Comparison of ENCODE assay signal across 1 cellular context in genomic region chr12:54603872-54604271, GRCh38.
TF ChIP-seq lines count a peak whose summit lies in the region.

No MANE protein-coding gene starts in this region.

TF ChIP-seq in GM23338, 12 proteins besides CTCF, POLR2A, EP300 and RAD21 (continued from another document):
- no peak for TF ChIP-seq REST (IDR thresholded peaks at IDR 0.05; ENCODE audit: unreplicated experiment)
- TF ChIP-seq EZH2phosphoT487 (IDR thresholded peaks at IDR 0.05; ENCODE audit: unreplicated experiment) = no peak
- TF ChIP-seq, protein P1, sequence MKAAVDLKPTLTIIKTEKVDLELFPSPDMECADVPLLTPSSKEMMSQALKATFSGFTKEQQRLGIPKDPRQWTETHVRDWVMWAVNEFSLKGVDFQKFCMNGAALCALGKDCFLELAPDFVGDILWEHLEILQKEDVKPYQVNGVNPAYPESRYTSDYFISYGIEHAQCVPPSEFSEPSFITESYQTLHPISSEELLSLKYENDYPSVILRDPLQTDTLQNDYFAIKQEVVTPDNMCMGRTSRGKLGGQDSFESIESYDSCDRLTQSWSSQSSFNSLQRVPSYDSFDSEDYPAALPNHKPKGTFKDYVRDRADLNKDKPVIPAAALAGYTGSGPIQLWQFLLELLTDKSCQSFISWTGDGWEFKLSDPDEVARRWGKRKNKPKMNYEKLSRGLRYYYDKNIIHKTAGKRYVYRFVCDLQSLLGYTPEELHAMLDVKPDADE (IDR thresholded peaks at IDR 0.05) = no peak
- no peak for TF ChIP-seq POLR2AphosphoS5 (IDR thresholded peaks at IDR 0.05; ENCODE audit: low read depth)
- no peak for TF ChIP-seq ZNF462 (CRISPR knock-in tag; IDR thresholded peaks at IDR 0.05)
- no peak for TF ChIP-seq JUNB (IDR thresholded peaks at IDR 0.05; ENCODE audit: unreplicated experiment)
- TF ChIP-seq ZNF114 (CRISPR knock-in tag; IDR thresholded peaks at IDR 0.05) = no peak
TF ChIP-seq in GM23338: peak in this region for 0.
